In the genomic region with DNA sequence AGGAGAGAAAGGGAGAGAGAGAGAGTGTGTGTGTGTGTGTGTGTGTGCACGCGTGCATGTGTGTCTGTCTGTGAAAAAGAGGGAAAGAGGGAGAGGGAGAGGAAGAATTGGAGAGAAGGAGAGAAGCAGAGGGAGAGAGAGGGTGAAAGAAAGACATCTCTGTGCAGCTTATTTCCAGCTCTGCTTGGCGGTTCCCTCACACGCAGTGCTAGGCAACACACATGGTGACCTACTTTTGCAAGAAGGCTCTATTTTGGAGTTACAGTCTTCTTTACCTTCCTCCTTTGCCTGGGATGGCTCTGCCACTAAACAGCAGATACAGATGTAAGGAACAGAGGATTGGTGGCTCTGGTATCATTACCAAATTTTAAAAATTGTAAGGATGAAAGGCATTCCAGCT, we compare ENCODE assay signal across 23 cellular contexts. TPM values are rescaled to one million over a fixed set of nuclear protein-coding genes. Genes with fewer than 3 reads are reported as not detected.
DNase-seq lines count a peak whose midpoint lies in the region; ATAC-seq lines count a peak whose summit lies in the region.
"Had no signal": no experiment of that assay in that cellular context is flagged by ENCODE, and none has a peak within 500 bp of the region (broad histone marks: within the 10 kb centered on the region; RNA-seq: fewer than 3 reads in every experiment).

No MANE protein-coding gene starts in this region.

- DNase-seq in cerebellar cortex (ENCODE audit: low spot score) = peak; percentile 56
- peak; percentile 8 for DNase-seq in iris pigment epithelial cell (ENCODE audit: low read depth)
- DNase-seq in sciatic nerve (ENCODE audit: low spot score) = no peak
- no peak for DNase-seq in stimulated activated CD4-positive, alpha-beta T cell treated with anti-CD3 and anti-CD28 coated beads, Interleukin-4, amount 100 ng/mL, for 4 hours
- DNase-seq: ACHN; Caco-2; CD4-positive, alpha-beta T cell; GDM1; HCEC 1CT; NCI-H1092 treated with DMSO at 0.1 percent for 48 hours; NCI-H146; NCI-H2081; NCI-H748 treated with DMSO at 0.1 percent for 48 hours; PC-3; RPMI8226; SIG-M5 had no signal

- H3K27me3 ChIP-seq in BLaER1 treated with 17β-estradiol and CSF1 and Interleukin-3, amounts not matched to agents 10 nM and 100 nM = peaks cover 85 to 100% (median 99%) of the 10 kb centered on the region in 11 experiments

- no peak overlapping the region for H3K4me3 ChIP-seq in BLaER1 treated with 17β-estradiol and CSF1 and Interleukin-3, amounts not matched to agents 10 nM and 100 nM
- H3K4me3 ChIP-seq: GM23338, K562 had no signal

- H4K20me1 ChIP-seq in BLaER1 treated with 17β-estradiol and CSF1 and Interleukin-3, amounts not matched to agents 10 nM and 100 nM = no peaks in the 10 kb centered on the region; a peak in 2 of 22 replicates

- H3K4me2 ChIP-seq in BLaER1 treated with 17β-estradiol and CSF1 and Interleukin-3, amounts not matched to agents 10 nM and 100 nM = peak overlapping the region in 8 of 11 experiments; percentile 3 to 44 (median 36); a peak in 12 of 22 replicates
- H3K4me2 ChIP-seq: GM23338 had no signal

- intact Hi-C loops in sciatic nerve (cut with DNase I) = no loop called here

- ATAC-seq in sciatic nerve = peak; percentile 63
- ATAC-seq in GM18502 (IDR thresholded peaks at IDR 0.05; ENCODE audit: poor library complexity, unreplicated experiment) = no peak
- ATAC-seq in GM19328 (IDR thresholded peaks at IDR 0.05; ENCODE audit: unreplicated experiment) = no peak
- ATAC-seq: GM23338, K562, PC-3, SK-N-SH treated with all-trans-retinoic acid at 6 μM for 48 hours had no signal

- peak overlapping the region in 1 of 11 experiments; percentile 7; a peak in 2 of 22 replicates for H3K27ac ChIP-seq in BLaER1 treated with 17β-estradiol and CSF1 and Interleukin-3, amounts not matched to agents 10 nM and 100 nM

- H3K4me1 ChIP-seq in BLaER1 treated with 17β-estradiol and CSF1 and Interleukin-3, amounts not matched to agents 10 nM and 100 nM = peaks cover 0 to 39% (median 27%) of the 10 kb centered on the region in 10 experiments; a peak in 16 of 20 replicates
- H3K4me1 ChIP-seq: Caco-2 had no signal

- H3K9me3 ChIP-seq in BLaER1 treated with 17β-estradiol and CSF1 and Interleukin-3, amounts not matched to agents 10 nM and 100 nM (replicated peaks in 1 of 11) = 0 out of 22 replicates have a peak, but pooled peaks cover 0 to 3% (median 0%) of the 10 kb centered on the region in 11 experiments
- H3K9me3 ChIP-seq: Caco-2 had no signal

- no peak overlapping the region; a peak in 1 of 22 replicates for H3K9ac ChIP-seq in BLaER1 treated with 17β-estradiol and CSF1 and Interleukin-3, amounts not matched to agents 10 nM and 100 nM

- no peaks in the 10 kb centered on the region for H3K36me3 ChIP-seq in BLaER1 treated with 17β-estradiol and CSF1 and Interleukin-3, amounts not matched to agents 10 nM and 100 nM

RNA-seq across cellular contexts. Expression of a gene that starts 40.1 kb away (rescaled TPM):
- 18.2 TPM for total RNA-seq in sciatic nerve
- total RNA-seq: B cell had no signal

Comparison
In these comparisons a context has a peak if more than half of its experiments do, and no peak if none do; other contexts are left out.
1. DNase-seq: peak in cerebellar cortex (single experiment) and iris pigment epithelial cell (single experiment); none in sciatic nerve (single experiment) and stimulated activated CD4-positive, alpha-beta T cell treated with anti-CD3 and anti-CD28 coated beads, Interleukin-4, amount 100 ng/mL, for 4 hours (0 of 2).